ENCODE assay signal across 8 cellular contexts in the genomic region with DNA sequence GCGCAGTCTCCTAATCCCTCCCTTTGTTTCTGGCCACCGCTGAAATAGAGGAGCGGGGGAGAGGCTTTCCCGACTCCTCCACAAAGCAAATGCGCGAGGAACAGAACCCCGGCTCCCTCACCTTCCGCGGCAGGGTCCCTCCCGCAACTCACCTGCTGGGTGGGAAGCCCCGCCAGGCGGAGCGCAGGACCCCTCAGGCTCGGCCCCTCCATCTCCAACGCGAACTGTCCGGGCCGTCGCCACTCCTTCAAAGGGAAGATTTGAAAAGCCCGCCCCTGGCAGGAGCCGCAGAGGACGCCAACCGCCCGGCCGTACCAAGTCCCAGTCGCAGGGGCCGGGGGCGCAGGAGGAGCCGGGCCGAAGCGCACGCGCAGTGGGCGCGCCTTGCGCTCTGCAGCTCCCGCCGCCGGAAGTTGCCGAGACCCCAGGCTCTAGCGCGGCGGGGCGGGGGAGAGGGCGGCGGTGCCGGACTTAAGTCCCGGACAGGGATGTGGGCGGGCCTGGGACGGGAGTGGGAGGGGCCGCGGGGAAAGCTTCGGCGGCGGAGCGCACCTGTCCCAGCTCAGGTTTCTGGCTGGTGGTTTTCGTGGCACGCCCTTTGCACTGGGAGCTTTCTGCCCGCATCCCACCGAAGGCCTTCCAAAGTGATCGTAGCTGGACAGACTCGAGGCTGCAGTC. TPM values are rescaled to one million over a fixed set of nuclear protein-coding genes. Genes with fewer than 3 reads are reported as not detected.
A peak's percentile ranks its signal among the peaks of the same experiment; 100 is the strongest.
DNase-seq lines count a peak whose midpoint lies in the region; TF ChIP-seq lines count a peak whose summit lies in the region.

A gene with protein sequence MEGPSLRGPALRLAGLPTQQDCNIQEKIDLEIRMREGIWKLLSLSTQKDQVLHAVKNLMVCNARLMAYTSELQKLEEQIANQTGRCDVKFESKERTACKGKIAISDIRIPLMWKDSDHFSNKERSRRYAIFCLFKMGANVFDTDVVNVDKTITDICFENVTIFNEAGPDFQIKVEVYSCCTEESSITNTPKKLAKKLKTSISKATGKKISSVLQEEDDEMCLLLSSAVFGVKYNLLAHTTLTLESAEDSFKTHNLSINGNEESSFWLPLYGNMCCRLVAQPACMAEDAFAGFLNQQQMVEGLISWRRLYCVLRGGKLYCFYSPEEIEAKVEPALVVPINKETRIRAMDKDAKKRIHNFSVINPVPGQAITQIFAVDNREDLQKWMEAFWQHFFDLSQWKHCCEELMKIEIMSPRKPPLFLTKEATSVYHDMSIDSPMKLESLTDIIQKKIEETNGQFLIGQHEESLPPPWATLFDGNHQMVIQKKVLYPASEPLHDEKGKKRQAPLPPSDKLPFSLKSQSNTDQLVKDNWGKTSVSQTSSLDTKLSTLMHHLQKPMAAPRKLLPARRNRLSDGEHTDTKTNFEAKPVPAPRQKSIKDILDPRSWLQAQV (minus strand): TSS at position 446 of the 678 bp plus-strand sequence. CDS start 234 bp downstream, at position 212.

- H3K4me2 ChIP-seq in MM.1S (ENCODE audit: low read depth, low read length) (peak within 1 kb of the TSS; percentile 77), parathyroid adenoma (ENCODE audit: low read length) (peak within 1 kb of the TSS; percentile 89)

- H2AFZ ChIP-seq in MM.1S (ENCODE audit: low read length) (peak within 1 kb of the TSS; percentile 66), parathyroid adenoma (peak within 1 kb of the TSS; percentile 75)

- no peak for TF ChIP-seq CTCF in MM.1S (IDR thresholded peaks at IDR 0.05; ENCODE audit: low read length)
- no peak for TF ChIP-seq CTCF in parathyroid adenoma (IDR thresholded peaks at IDR 0.05)
- TF ChIP-seq CTCF in tibial nerve (IDR thresholded peaks at IDR 0.05): no peak

- no peaks in the 10 kb centered on the region for H3F3A ChIP-seq in MM.1S (ENCODE audit: insufficient read depth, low read length)

- intact Hi-C loops in cardiac septum (cut with DNase I): no loop called here

- H4K20me1 ChIP-seq in MM.1S (ENCODE audit: insufficient read depth, low read length): no peaks in the 10 kb centered on the region

- 0 to 1% methylated on average over 14 to 42 of the region's 62 CpGs for WGBS in tibial nerve, 2 donors

- H3K36me3 ChIP-seq in MM.1S (replicated peaks; ENCODE audit: insufficient read depth, low read length) (no peaks in the 10 kb centered on the region), parathyroid adenoma (ENCODE audit: control insufficient read depth, insufficient read depth, low read length) (no peaks in the 10 kb centered on the region), tibial nerve (no peaks in the 10 kb centered on the region)

- H3K9me3 ChIP-seq in MM.1S (replicated peaks; ENCODE audit: insufficient read depth, low read length) (no peaks in the 10 kb centered on the region), parathyroid adenoma (ENCODE audit: control insufficient read depth, low read length) (no peaks in the 10 kb centered on the region), tibial nerve (no peaks in the 10 kb centered on the region)

- H3K4me1 ChIP-seq in MM.1S (ENCODE audit: low read length) (peaks cover 13% of the 10 kb centered on the region), parathyroid adenoma (no peaks in the 10 kb centered on the region), tibial nerve (peaks cover 0 to 17% (median 5%) of the 10 kb centered on the region in 4 donors)

- H3K9ac ChIP-seq in MM.1S (ENCODE audit: low read length) (peak within 1 kb of the TSS; percentile 70), parathyroid adenoma (no peak within 1 kb of the TSS)

- DNase-seq in DMS79 (lab: John Stamatoyannopoulos, UW): peak; percentile 56
- peak; percentile 29 for DNase-seq in GOT3 (lab: John Stamatoyannopoulos, UW)
- peak; percentile 87 for DNase-seq in MM.1S
- peak; percentile 37 for DNase-seq in SKM-1 (lab: John Stamatoyannopoulos, UW; ENCODE audit: unreplicated experiment)
- DNase-seq in activated naive CD8-positive, alpha-beta T cell treated with anti-CD3 and anti-CD28 coated beads, Interleukin-2, amount 50 U/mL, for 16 hours (ENCODE audit: low read depth, low spot score): peak; percentile 25
- peak; percentile 79 for DNase-seq in cardiac septum (ENCODE audit: low spot score)
- no peak for DNase-seq in tibial nerve (ENCODE audit: low spot score in 2 of 2)

- H3K27ac ChIP-seq in MM.1S (ENCODE audit: low read length): no peak within 1 kb of the TSS
- H3K27ac ChIP-seq in parathyroid adenoma: peak within 1 kb of the TSS; percentile 21
- H3K27ac ChIP-seq in tibial nerve: peak within 1 kb of the TSS in 1 of 4 donors; percentile 18

- peak within 1 kb of the TSS; percentile 90 for H3K4me3 ChIP-seq in MM.1S (ENCODE audit: low read length)
- H3K4me3 ChIP-seq in parathyroid adenoma (ENCODE audit: low read depth, low read length): peak within 1 kb of the TSS; percentile 64
- H3K4me3 ChIP-seq in tibial nerve: peak within 1 kb of the TSS; percentile 53 to 93 (median 60)

- no peak for TF ChIP-seq POLR2A in tibial nerve (IDR thresholded peaks at IDR 0.05)

- TF ChIP-seq EP300 in tibial nerve (IDR thresholded peaks at IDR 0.05): no peak

- no peaks in the 10 kb centered on the region for H3K9me2 ChIP-seq in MM.1S (replicated peaks; ENCODE audit: insufficient read depth, low read length)

- H3K79me2 ChIP-seq in MM.1S (ENCODE audit: low read length): peaks cover 8% of the 10 kb centered on the region; the same call in 1 of the 2 replicates
- H3K79me2 ChIP-seq in parathyroid adenoma: no peaks in the 10 kb centered on the region

- H3K27me3 ChIP-seq in MM.1S (replicated peaks; ENCODE audit: insufficient read depth, low read length) (no peaks in the 10 kb centered on the region), parathyroid adenoma (ENCODE audit: control insufficient read depth, insufficient read depth, low read length) (no peaks in the 10 kb centered on the region), tibial nerve (peaks cover 0 to 4% of the 10 kb centered on the region in 2 donors)

RNA-seq across cellular contexts. Expression of the gene that starts here (rescaled TPM):
- total RNA-seq in cardiac septum (0.03 TPM), tibial nerve (under 1 TPM in 1 of 4 donors, not detected in 3; 0.30 TPM)

Comparison
In these comparisons a context has a peak if more than half of its experiments do, and no peak if none do; other contexts are left out.
1. Peak in DNase-seq in cardiac septum; RNA of the gene not detected or under 1 TPM.
2. DNase-seq: peak in DMS79 (single experiment), GOT3 (single experiment), MM.1S (single experiment), SKM-1 (single experiment) and activated naive CD8-positive, alpha-beta T cell treated with anti-CD3 and anti-CD28 coated beads, Interleukin-2, amount 50 U/mL, for 16 hours (single experiment); none in tibial nerve (0 of 2).
3. Peak in every context shown above with its lines, with median percentiles within 50 percentile points of each other: H3K4me3 ChIP-seq.